In the genomic region with DNA sequence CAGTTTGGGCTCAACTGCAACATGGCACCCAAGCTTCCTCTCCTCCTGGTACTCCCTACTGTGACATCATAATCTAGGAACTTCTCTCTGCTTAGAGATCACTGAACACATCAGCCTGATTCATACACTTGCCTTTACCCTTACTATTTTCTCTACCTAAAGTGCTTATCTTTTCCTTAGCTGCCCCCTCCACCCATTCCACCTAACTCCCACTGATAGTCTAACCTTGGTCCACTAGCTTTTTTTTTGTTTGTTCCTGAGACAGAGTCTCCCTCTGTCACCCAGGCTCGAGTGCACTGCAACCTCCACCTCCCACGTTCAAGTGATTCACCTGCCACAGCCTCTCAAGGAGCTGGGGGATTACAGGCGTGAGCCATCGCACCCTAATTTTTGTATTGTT, we compare ENCODE assay signal across 26 cellular contexts. TPM values are rescaled to one million over a fixed set of nuclear protein-coding genes. Genes with fewer than 3 reads are reported as not detected.
DNase-seq lines count a peak whose midpoint lies in the region; ATAC-seq, FAIRE-seq and TF ChIP-seq lines count a peak whose summit lies in the region.
"Had no signal": no experiment of that assay in that cellular context is flagged by ENCODE, and none has a peak within 500 bp of the region (broad histone marks: within the 10 kb centered on the region; RNA-seq: fewer than 3 reads in every experiment).

No MANE protein-coding gene starts in this region.

- POLR2A ChIA-PET in activated CD8-positive, alpha-beta T cell treated with anti-CD3 and anti-CD28 coated beads for 36 hours (lab: Charles Lee), result no interaction called here
- POLR2A ChIA-PET in activated CD8-positive, alpha-beta T cell treated with anti-CD3 and anti-CD28 coated beads, Interleukin-2, amount 10 ng/mL, durations not matched to agents 7 days and 5 days (lab: Charles Lee), result no interaction called here

- H3K27me3 ChIP-seq in pancreas, result no peaks in the 10 kb centered on the region
- H3K27me3 ChIP-seq: body of pancreas had no signal

- no peaks in the 10 kb centered on the region for H3K9me3 ChIP-seq in pancreas
- H3K9me3 ChIP-seq: body of pancreas had no signal

- no peaks in the 10 kb centered on the region for H3K9me3 Mint-ChIP-seq in activated CD8-positive, alpha-beta T cell treated with anti-CD3 and anti-CD28 coated beads for 36 hours
- no peaks in the 10 kb centered on the region for H3K9me3 Mint-ChIP-seq in activated CD8-positive, alpha-beta T cell treated with anti-CD3 and anti-CD28 coated beads, Interleukin-2, amount 10 ng/mL, durations not matched to agents 7 days and 5 days (ENCODE audit: insufficient read depth)
- H3K9me3 Mint-ChIP-seq: activated T-cell treated with anti-CD3 and anti-CD28 coated beads, Interleukin-2, amount 50 U/mL, for 4 hours; effector memory CD8-positive, alpha-beta T cell; nephron progenitor cell had no signal

- 91 to 97% methylated on average over 4 of the region's 4 CpGs for WGBS in pancreas, 2 donors

- peaks cover 10% of the 10 kb centered on the region for H3K36me3 Mint-ChIP-seq in activated CD8-positive, alpha-beta T cell treated with anti-CD3 and anti-CD28 coated beads for 36 hours (ENCODE audit: low read depth)
- peaks cover 21% of the 10 kb centered on the region for H3K36me3 Mint-ChIP-seq in activated CD8-positive, alpha-beta T cell treated with anti-CD3 and anti-CD28 coated beads, Interleukin-2, amount 10 ng/mL, durations not matched to agents 7 days and 5 days (ENCODE audit: low read depth)

- H3K4me3 ChIP-seq in epithelial cell of esophagus (ENCODE audit: low read length) (no peak overlapping the region), pancreas (no peak overlapping the region)
- H3K4me3 ChIP-seq: body of pancreas, skin epidermis had no signal

- H3K36me3 ChIP-seq in pancreas, result no peaks in the 10 kb centered on the region

- intact Hi-C loops in activated CD8-positive, alpha-beta T cell treated with anti-CD3 and anti-CD28 coated beads for 36 hours (cut with micrococcal nuclease), result no loop called here
- intact Hi-C loops in pancreas (cut with DNase I), result no loop called here

- no peak overlapping the region for H3K27ac ChIP-seq in pancreas
- H3K27ac ChIP-seq: body of pancreas, skin epidermis, VCaP had no signal

- H3K27me3 Mint-ChIP-seq in activated CD8-positive, alpha-beta T cell treated with anti-CD3 and anti-CD28 coated beads for 36 hours, result no peaks in the 10 kb centered on the region
- no peaks in the 10 kb centered on the region for H3K27me3 Mint-ChIP-seq in activated CD8-positive, alpha-beta T cell treated with anti-CD3 and anti-CD28 coated beads, Interleukin-2, amount 10 ng/mL, durations not matched to agents 7 days and 5 days (ENCODE audit: low read depth)
- H3K27me3 Mint-ChIP-seq: effector memory CD8-positive, alpha-beta T cell; progenitor cell of endocrine pancreas had no signal

- no peak for TF ChIP-seq CTCF in activated CD8-positive, alpha-beta T cell treated with anti-CD3 and anti-CD28 coated beads for 36 hours (IDR thresholded peaks at IDR 0.05)
- TF ChIP-seq CTCF in epithelial cell of esophagus (IDR thresholded peaks at IDR 0.05; ENCODE audit: insufficient read depth, low read depth, low read length, missing control alignments), result no peak
- no peak for TF ChIP-seq CTCF in pancreas (IDR thresholded peaks at IDR 0.05)

- no peak for ATAC-seq in activated CD8-positive, alpha-beta T cell treated with anti-CD3 and anti-CD28 coated beads for 36 hours
- no peak for ATAC-seq in activated CD8-positive, alpha-beta T cell treated with anti-CD3 and anti-CD28 coated beads, Interleukin-2, amount 10 ng/mL, durations not matched to agents 7 days and 5 days
- no peak for ATAC-seq in pancreas
- ATAC-seq: activated T-cell treated with anti-CD3 and anti-CD28 coated beads, Interleukin-2, amount 50 U/mL, for 4 hours; body of pancreas; effector memory CD8-positive, alpha-beta T cell; left lobe of liver had no signal

- FAIRE-seq in RCC 7860 (lab: Jason Lieb, UNC) (no peak), pancreas (lab: Jason Lieb, UNC) (no peak)
- FAIRE-seq: A204.1, colon had no signal

- H3K4me1 Mint-ChIP-seq in activated CD8-positive, alpha-beta T cell treated with anti-CD3 and anti-CD28 coated beads for 36 hours (ENCODE audit: low read depth), result peaks cover 18% of the 10 kb centered on the region
- no peaks in the 10 kb centered on the region for H3K4me1 Mint-ChIP-seq in activated CD8-positive, alpha-beta T cell treated with anti-CD3 and anti-CD28 coated beads, Interleukin-2, amount 10 ng/mL, durations not matched to agents 7 days and 5 days (ENCODE audit: low read depth)

- H3K4me1 ChIP-seq in pancreas, result no peaks in the 10 kb centered on the region
- H3K4me1 ChIP-seq: body of pancreas had no signal

- no peak overlapping the region for H3K4me3 Mint-ChIP-seq in activated CD8-positive, alpha-beta T cell treated with anti-CD3 and anti-CD28 coated beads for 36 hours
- no peak overlapping the region for H3K4me3 Mint-ChIP-seq in activated CD8-positive, alpha-beta T cell treated with anti-CD3 and anti-CD28 coated beads, Interleukin-2, amount 10 ng/mL, durations not matched to agents 7 days and 5 days
- H3K4me3 Mint-ChIP-seq: activated T-cell treated with anti-CD3 and anti-CD28 coated beads, Interleukin-2, amount 50 U/mL, for 4 hours; effector memory CD8-positive, alpha-beta T cell; nephron progenitor cell had no signal

- DNase-seq in activated CD8-positive, alpha-beta T cell treated with anti-CD3 and anti-CD28 coated beads for 36 hours, result no peak
- no peak for DNase-seq in activated CD8-positive, alpha-beta T cell treated with anti-CD3 and anti-CD28 coated beads, Interleukin-2, amount 10 ng/mL, durations not matched to agents 7 days and 5 days
- DNase-seq in RCC 7860 (ENCODE audit: low spot score) (peak; percentile 71), epithelial cell of esophagus (ENCODE audit: low read depth) (peak; percentile 25), renal cortical epithelial cell (ENCODE audit: low read depth) (peak; percentile 15), NCI-H1417 treated with DMSO at 0.1 percent for 48 hours (lab: John Stamatoyannopoulos, UW) (no peak), pancreas (no peak), NCI-H187 (lab: John Stamatoyannopoulos, UW) (no peak)
- DNase-seq: activated CD4-positive, alpha-beta T cell treated with anti-CD3 and anti-CD28 coated beads, Interleukin-2, amount 50 U/mL, for 48 hours; activated naive CD4-positive, alpha-beta T cell treated with anti-CD3 and anti-CD28 coated beads, Interleukin-2, amount 50 U/mL, for 16 hours; activated T-cell treated with anti-CD3 and anti-CD28 coated beads, Interleukin-2, amount 50 U/mL, for 4 hours; body of pancreas; Calu3; effector memory CD8-positive, alpha-beta T cell; midbrain; NCI-H1694; NCI-H82; nephron progenitor cell; SIG-M5; stimulated activated CD4-positive, alpha-beta T cell treated with anti-CD3 and anti-CD28 coated beads, Interleukin-4, amount 100 ng/mL, for 1 hour had no signal

- CTCF ChIA-PET in activated CD8-positive, alpha-beta T cell treated with anti-CD3 and anti-CD28 coated beads for 36 hours (lab: Charles Lee), result no interaction called here
- CTCF ChIA-PET in activated CD8-positive, alpha-beta T cell treated with anti-CD3 and anti-CD28 coated beads, Interleukin-2, amount 10 ng/mL, durations not matched to agents 7 days and 5 days (lab: Charles Lee), result no interaction called here

- peak overlapping the region; percentile 10 for H3K27ac Mint-ChIP-seq in activated CD8-positive, alpha-beta T cell treated with anti-CD3 and anti-CD28 coated beads for 36 hours
- no peak overlapping the region for H3K27ac Mint-ChIP-seq in activated CD8-positive, alpha-beta T cell treated with anti-CD3 and anti-CD28 coated beads, Interleukin-2, amount 10 ng/mL, durations not matched to agents 7 days and 5 days
- H3K27ac Mint-ChIP-seq: nephron progenitor cell, progenitor cell of endocrine pancreas had no signal

RNA-seq across cellular contexts. Expression of a gene that starts 15.9 kb away (rescaled TPM):
- total RNA-seq in activated CD8-positive, alpha-beta T cell treated with anti-CD3 and anti-CD28 coated beads for 36 hours, result 10 to 100 TPM; 37.4 to 40.2 TPM
- total RNA-seq in activated CD8-positive, alpha-beta T cell treated with anti-CD3 and anti-CD28 coated beads, Interleukin-2, amount 10 ng/mL, durations not matched to agents 7 days and 5 days, result 10 to 100 TPM; 33.8 to 38.7 TPM
- total RNA-seq in renal cortical epithelial cell (32.5 and 60.7 TPM in 2 replicates), pancreas (10 to 100 TPM in 5 of 6 donors, 1 to 10 TPM in 1; 8.3 to 20.0 (median 13.2) TPM)
- 1 to 10 TPM; 3.6 to 7.6 TPM for polyA plus RNA-seq in pancreas

RNA-seq across cellular contexts. Expression of a gene that starts 52.4 kb away (rescaled TPM):
- 100 to 1,000 TPM; 121 to 131 TPM for total RNA-seq in activated CD8-positive, alpha-beta T cell treated with anti-CD3 and anti-CD28 coated beads for 36 hours
- 10 to 100 TPM; 78.3 to 84.1 TPM for total RNA-seq in activated CD8-positive, alpha-beta T cell treated with anti-CD3 and anti-CD28 coated beads, Interleukin-2, amount 10 ng/mL, durations not matched to agents 7 days and 5 days
- 35.6 and 46.6 TPM in 2 replicates for total RNA-seq in renal cortical epithelial cell
- 10 to 100 TPM in 4 of 6 donors, 1 to 10 TPM in 2; 8.5 to 15.0 (median 11.3) TPM for total RNA-seq in pancreas
- polyA plus RNA-seq in pancreas, result 10 to 100 TPM; 14.9 to 21.9 TPM

Comparison
In these comparisons a context has a peak if more than half of its experiments do, and no peak if none do; other contexts are left out.
1. DNase-seq: peak in RCC 7860 (single experiment), epithelial cell of esophagus (single experiment) and renal cortical epithelial cell (single experiment); none in activated CD8-positive, alpha-beta T cell treated with anti-CD3 and anti-CD28 coated beads for 36 hours (single experiment), activated CD8-positive, alpha-beta T cell treated with anti-CD3 and anti-CD28 coated beads, Interleukin-2, amount 10 ng/mL, durations not matched to agents 7 days and 5 days (single experiment), NCI-H1417 treated with DMSO at 0.1 percent for 48 hours (single experiment), pancreas (0 of 6) and NCI-H187 (0 of 2).